In genomic region chr17:67244621-67245072, GRCh38 we compare ENCODE assay signal across 8 cellular contexts. TPM values are rescaled to one million over a fixed set of nuclear protein-coding genes. Genes with fewer than 3 reads are reported as not detected.
DNase-seq lines count a peak whose midpoint lies in the region; ATAC-seq and TF ChIP-seq lines count a peak whose summit lies in the region.

No MANE protein-coding gene starts in this region.

- no peaks in the 10 kb centered on the region for H3K27me3 Mint-ChIP-seq in mesothelial cell of epicardium (ENCODE audit: low read depth)

- H3K9me3 ChIP-seq in HAP-1 (no peaks in the 10 kb centered on the region), OCI-LY7 (ENCODE audit: low read length) (no peaks in the 10 kb centered on the region), upper lobe of left lung (no peaks in the 10 kb centered on the region)

- H3K4me1 ChIP-seq in HAP-1 (peaks cover 19% of the 10 kb centered on the region), OCI-LY7 (ENCODE audit: insufficient read depth, low read length, poor library complexity, severe bottlenecking) (peaks cover 26% of the 10 kb centered on the region), upper lobe of left lung (peaks cover 38 to 62% (median 57%) of the 10 kb centered on the region in 4 donors)

- H4K20me1 ChIP-seq in OCI-LY7 (ENCODE audit: insufficient read depth, low read length) = peaks cover 21% of the 10 kb centered on the region

- H3K79me2 ChIP-seq in OCI-LY7 (ENCODE audit: insufficient read depth, low read depth, low read length) = peaks cover 40% of the 10 kb centered on the region

- no peaks in the 10 kb centered on the region for H3K9me3 Mint-ChIP-seq in mesothelial cell of epicardium

- peak overlapping the region; percentile 91 for H3K4me3 Mint-ChIP-seq in mesothelial cell of epicardium

- POLR2A ChIA-PET in OCI-LY7 (lab: Charles Lee) = interaction anchor here (0.6 kb wide), 1 partner anchor 231 kb away, joined by 3 read pairs; no protein-coding TSS in a partner anchor

- H3K27ac ChIP-seq in OCI-LY7 (ENCODE audit: low read depth, low read length, poor library complexity, severe bottlenecking) = peak overlapping the region; percentile 48
- H3K27ac ChIP-seq in coronary artery = peak overlapping the region; percentile 53 to 79
- H3K27ac ChIP-seq in upper lobe of left lung = peak overlapping the region; percentile 89 to 99 (median 94)

- TF ChIP-seq CTCF in GM06990 (IDR thresholded peaks at IDR 0.05; ENCODE audit: insufficient read depth, low read length, poor library complexity, severe bottlenecking) (no peak), OCI-LY7 (conservative IDR thresholded peaks at IDR 0.05; ENCODE audit: low read length) (no peak), coronary artery (IDR thresholded peaks at IDR 0.05) (no peak), mesothelial cell of epicardium (IDR thresholded peaks at IDR 0.05; ENCODE audit: unreplicated experiment) (no peak), upper lobe of left lung (IDR thresholded peaks at IDR 0.05) (no peak)

- peak overlapping the region; percentile 97 for H3K27ac Mint-ChIP-seq in mesothelial cell of epicardium

- H3K36me3 Mint-ChIP-seq in mesothelial cell of epicardium = no peaks in the 10 kb centered on the region

- no TSS peak for BruUV-seq in OCI-LY7 (replicated peaks; lab: Mats Ljungman, UMichigan)

- no peak for TF ChIP-seq EP300 in upper lobe of left lung (IDR thresholded peaks at IDR 0.05)

- intact Hi-C loops in OCI-LY7 (cut with micrococcal nuclease; ENCODE audit: unreplicated experiment) = no loop called here

- H3K9me2 ChIP-seq in OCI-LY7 (ENCODE audit: insufficient read depth, low read length) = no peaks in the 10 kb centered on the region

- H3K4me1 Mint-ChIP-seq in mesothelial cell of epicardium = peaks cover 55% of the 10 kb centered on the region

- CTCF ChIA-PET in OCI-LY7 (lab: Charles Lee; ENCODE audit: unreplicated experiment) = no interaction called here

- H3K27me3 ChIP-seq in GM06990 (replicated peaks; ENCODE audit: control insufficient read depth, insufficient read depth, low read length) = no peaks in the 10 kb centered on the region
- H3K27me3 ChIP-seq in HAP-1 (ENCODE audit: low read depth) = no peaks in the 10 kb centered on the region
- H3K27me3 ChIP-seq in upper lobe of left lung = no peaks in the 10 kb centered on the region

- in situ Hi-C loops in HAP-1 (cut with MboI; ENCODE audit: low sequenced_read_pairs) = no loop called here

- H3K4me2 ChIP-seq in OCI-LY7 (ENCODE audit: low read length) = peak overlapping the region; percentile 97

- H3K4me3 ChIP-seq in GM06990 (replicated peaks; ENCODE audit: low read depth, low read length) = peak overlapping the region; percentile 95
- H3K4me3 ChIP-seq in HAP-1 = peak overlapping the region; percentile 85
- peak overlapping the region; percentile 79 for H3K4me3 ChIP-seq in OCI-LY7 (ENCODE audit: low read depth, low read length, poor library complexity, severe bottlenecking)
- H3K4me3 ChIP-seq in coronary artery = peak overlapping the region; percentile 88
- H3K4me3 ChIP-seq in upper lobe of left lung = peak overlapping the region; percentile 73 to 95 (median 83)

- H2AFZ ChIP-seq in OCI-LY7 (ENCODE audit: low read length) = peak overlapping the region; percentile 90

- TF ChIP-seq POLR2A in upper lobe of left lung (IDR thresholded peaks at IDR 0.05) = no peak

- WGBS in upper lobe of left lung, 2 donors = 0% methylated on average over 8 of the region's 42 CpGs; no CpG with 5 or more reads in 1 of the 2 donors

- no peak for DNase-seq in GM06990 (ENCODE audit: extremely low read depth, insufficient read length)
- DNase-seq in HAP-1 (ENCODE audit: low spot score in 2 of 2) = peak in 1 of 2 experiments; percentile 46
- DNase-seq in OCI-LY7 (ENCODE audit: low spot score) = no peak
- no peak for DNase-seq in coronary artery (ENCODE audit: low spot score)
- no peak for DNase-seq in mesothelial cell of epicardium (ENCODE audit: low spot score in 2 of 2, unreplicated experiment in 2 of 2)
- no peak for DNase-seq in upper lobe of left lung
- no peak for DNase-seq in activated CD4-positive, CD25-positive, alpha-beta regulatory T cell (lab: John Stamatoyannopoulos, UW)

- ATAC-seq in upper lobe of left lung (ENCODE audit: low FRiP score in 2 of 2) (peak; percentile 8 to 44), HG03457 (IDR thresholded peaks at IDR 0.05; ENCODE audit: unreplicated experiment) (no peak)

- H3K36me3 ChIP-seq in GM06990 (ENCODE audit: control insufficient read depth, insufficient read depth, low read length) (no peaks in the 10 kb centered on the region; the same call in none of the 2 replicates), HAP-1 (replicated peaks) (peaks cover 18% of the 10 kb centered on the region), OCI-LY7 (ENCODE audit: insufficient read depth, low read length) (peaks cover 18% of the 10 kb centered on the region), upper lobe of left lung (peaks cover 0 to 12% (median 0%) of the 10 kb centered on the region in 4 donors)

RNA-seq across cellular contexts. Expression of gene HELZ, which starts 0.3 kb away (rescaled TPM):
- total RNA-seq in OCI-LY7 (2014; rRNA removed; shearing (Covaris generic)) = 28.1 and 33.9 TPM in 2 replicates
- 56.8 and 58.9 TPM in 2 replicates for total RNA-seq in OCI-LY7 (2022)
- total RNA-seq in mesothelial cell of epicardium = 84.1 to 86.6 TPM (median 85.6 TPM) in 3 replicates
- 100 to 1,000 TPM in 1 of 6 donors, 10 to 100 TPM in 5; 52.1 to 166 (median 60.8) TPM for total RNA-seq in upper lobe of left lung
